ENCODE assay signal across 16 cellular contexts in the genomic region with DNA sequence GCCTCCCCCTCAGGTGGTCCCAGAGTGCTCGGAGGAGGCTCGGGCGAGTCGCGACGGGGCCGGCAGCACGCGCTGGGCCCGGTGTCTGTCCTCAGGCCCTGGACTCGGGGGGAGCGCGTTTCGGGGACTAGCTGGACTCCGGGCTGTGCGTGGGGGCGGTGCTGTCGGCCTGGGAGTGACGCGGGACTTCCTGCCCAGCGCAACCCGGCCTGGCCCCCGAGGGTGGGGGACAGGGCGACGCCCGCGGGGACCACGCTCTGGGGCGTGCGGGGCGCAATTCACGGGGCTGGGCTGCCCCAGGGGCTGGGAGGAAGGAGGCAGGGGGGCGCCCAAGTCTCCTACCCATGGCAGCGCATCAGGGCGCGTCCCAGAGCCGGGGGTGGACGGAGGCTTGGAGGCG. TPM values are rescaled to one million over a fixed set of nuclear protein-coding genes. Genes with fewer than 3 reads are reported as not detected.
DNase-seq lines count a peak whose midpoint lies in the region; ATAC-seq and TF ChIP-seq lines count a peak whose summit lies in the region.
"Had no signal": no experiment of that assay in that cellular context is flagged by ENCODE, and none has a peak within 500 bp of the region (broad histone marks: within the 10 kb centered on the region; RNA-seq: fewer than 3 reads in every experiment).

No MANE protein-coding gene starts in this region.

- peaks cover 17% of the 10 kb centered on the region for H3K4me1 ChIP-seq in GM23338 (ENCODE audit: insufficient read depth)
- no peaks in the 10 kb centered on the region for H3K4me1 ChIP-seq in psoas muscle

- H3K27me3 ChIP-seq in GM23338 (ENCODE audit: insufficient read depth), result peaks cover 68% of the 10 kb centered on the region
- H3K27me3 ChIP-seq in psoas muscle (ENCODE audit: insufficient read depth in 3 of 3, low read length in 2 of 3), result peaks cover 12 to 92% (median 38%) of the 10 kb centered on the region in 3 donors

- TF ChIP-seq CTCF in GM23338 (conservative IDR thresholded peaks at IDR 0.05; ENCODE audit: low read depth in 2 of 2) (no peak), psoas muscle (IDR thresholded peaks at IDR 0.05) (no peak)

- intact Hi-C loops in left ventricle myocardium superior (cut with micrococcal nuclease) (no loop called here), psoas muscle (cut with DNase I) (no loop called here)

- no peaks in the 10 kb centered on the region for H3K36me3 ChIP-seq in GM23338 (ENCODE audit: insufficient read depth)
- H3K36me3 ChIP-seq in psoas muscle (ENCODE audit: insufficient read depth in 1 of 2, low read depth in 1 of 2), result no peaks in the 10 kb centered on the region
- H3K36me3 ChIP-seq: MG63 had no signal

- H2AFZ ChIP-seq in GM23338, result 0 out of 2 replicates have a peak overlapping the region, but pooled peaks have one; percentile 18

- peaks cover 4% of the 10 kb centered on the region; the same call in 1 of the 2 replicates for H3K79me2 ChIP-seq in GM23338 (replicated peaks; ENCODE audit: insufficient read depth)

- no peak overlapping the region for H3K27ac ChIP-seq in GM23338 (ENCODE audit: low read depth)
- no peak overlapping the region for H3K27ac ChIP-seq in psoas muscle
- H3K27ac ChIP-seq: VCaP had no signal

- CTCF ChIA-PET in T-cell (lab: Charles Lee), result no interaction called here

- WGBS in psoas muscle, 3 donors, result 2 to 4% (median 2%) methylated on average over 24 to 39 of the region's 39 CpGs

- H3K9me3 Mint-ChIP-seq in GM23338 (peaks cover 4% of the 10 kb centered on the region; the same call in 2 of the 3 replicates), T-cell (no peaks in the 10 kb centered on the region)

- H3F3A ChIP-seq in GM23338 (replicated peaks; ENCODE audit: low read depth), result peaks cover 8% of the 10 kb centered on the region; the same call in 1 of the 2 replicates

- 0 out of 2 replicates have a peak, but pooled peaks cover 3% of the 10 kb centered on the region for H3K9me2 ChIP-seq in GM23338 (ENCODE audit: insufficient read depth)

- H4K20me1 ChIP-seq in GM23338 (replicated peaks; ENCODE audit: insufficient read depth), result no peaks in the 10 kb centered on the region; the same call in 1 of the 2 replicates

- no peaks in the 10 kb centered on the region for H3K9me3 ChIP-seq in psoas muscle
- H3K9me3 ChIP-seq: MG63 had no signal

- H3K36me3 Mint-ChIP-seq in GM23338 (ENCODE audit: low read depth) (peaks cover 8% of the 10 kb centered on the region; the same call in 2 of the 3 replicates), T-cell (no peaks in the 10 kb centered on the region)

- H3K4me3 Mint-ChIP-seq in GM23338 (peak overlapping the region; percentile 50; the same call in 2 of the 3 replicates), T-cell (peak overlapping the region; percentile 44 to 67 (median 63))

- peak overlapping the region; percentile 85 for H3K4me2 ChIP-seq in GM23338

- no peak for DNase-seq in GM23338 (ENCODE audit: low spot score)
- DNase-seq in T-cell, result no peak
- peak; percentile 62 for DNase-seq in left ventricle myocardium superior
- DNase-seq in psoas muscle, result no peak
- DNase-seq in cerebellum (ENCODE audit: low spot score), result no peak
- DNase-seq: activated effector memory CD4-positive, alpha-beta T cell treated with Interleukin-2 at 50 U/mL for 16 hours; MG63; SHP77; stimulated activated CD4-positive, alpha-beta T cell treated with anti-CD3 and anti-CD28 coated beads, Interleukin-2, amount 100 ng/mL, for 48 hours had no signal

- H3K4me3 ChIP-seq in GM23338, result peak overlapping the region; percentile 66
- peak overlapping the region; percentile 47 for H3K4me3 ChIP-seq in psoas muscle
- H3K4me3 ChIP-seq: MG63 had no signal

- peaks cover 68% of the 10 kb centered on the region for H3K27me3 Mint-ChIP-seq in GM23338 (ENCODE audit: insufficient read depth, low read depth, poor library complexity)
- H3K27me3 Mint-ChIP-seq in T-cell, result peaks cover 27 to 61% of the 10 kb centered on the region in 2 donors

- H3K4me1 Mint-ChIP-seq in GM23338 (peaks cover 20% of the 10 kb centered on the region), T-cell (peaks cover 0 to 19% (median 11%) of the 10 kb centered on the region in 3 donors)

- H3K27ac Mint-ChIP-seq in GM23338, result no peak overlapping the region
- no peak overlapping the region for H3K27ac Mint-ChIP-seq in T-cell

- ATAC-seq in GM23338 (no peak), T-cell (replicated peaks in 1 of 4) (peak in 3 of 4 experiments; percentile 14 to 40 (median 21)), left ventricle myocardium superior (peak; percentile 52), psoas muscle (no peak), HG03432 (IDR thresholded peaks at IDR 0.05; ENCODE audit: unreplicated experiment) (no peak), GM18517 (IDR thresholded peaks at IDR 0.05; ENCODE audit: unreplicated experiment) (no peak), HG03565 (IDR thresholded peaks at IDR 0.05; ENCODE audit: unreplicated experiment) (no peak)

- POLR2A ChIA-PET in T-cell (lab: Charles Lee), result no interaction called here

TF ChIP-seq in GM23338, 12 proteins besides CTCF, POLR2A, EP300 and RAD21 (continues in another document):
- no peak for TF ChIP-seq POLR2AphosphoS5 (IDR thresholded peaks at IDR 0.05; ENCODE audit: low read depth)
- no peak for TF ChIP-seq JUNB (IDR thresholded peaks at IDR 0.05; ENCODE audit: unreplicated experiment)

RNA-seq across cellular contexts. Expression of gene VENTX, which starts 2.4 kb away (rescaled TPM):
- 6.3 and 8.1 TPM in 2 replicates for total RNA-seq in GM23338 (2014; rRNA removed; shearing (Covaris generic))
- 4.8 and 5.1 TPM in 2 replicates for polyA plus RNA-seq in GM23338 (2016; fragmentation: Nextera tagmentation; extraction: Ambion mirVana)
- total RNA-seq in T-cell, result under 1 TPM in 3 of 5 donors, not detected in 2; 0.12 to 0.13 (median 0.12) TPM
- total RNA-seq in left ventricle myocardium superior, result 0.99 TPM
- total RNA-seq in psoas muscle, result under 1 TPM; 0.21 to 0.32 (median 0.27) TPM
- under 1 TPM; 0.03 to 0.34 (median 0.13) TPM for polyA plus RNA-seq in psoas muscle
- 0.09 TPM for total RNA-seq in cerebellum
- total RNA-seq: chondrocyte, NCI-H460 had no signal
- polyA plus RNA-seq: keratinocyte had no signal

RNA-seq across cellular contexts. Expression of gene UTF1, which starts 5.2 kb away (rescaled TPM):
- 7.7 and 12.2 TPM in 2 replicates for total RNA-seq in GM23338 (2014; rRNA removed; shearing (Covaris generic))
- polyA plus RNA-seq in GM23338 (2016; fragmentation: Nextera tagmentation; extraction: Ambion mirVana) (51.4 and 55.7 TPM in 2 replicates), psoas muscle (not detected)
- total RNA-seq in T-cell (under 1 TPM in 1 of 5 donors, not detected in 4; 0.23 TPM), left ventricle myocardium superior (not detected), psoas muscle (not detected), cerebellum (not detected)
- total RNA-seq: chondrocyte, NCI-H460 had no signal
- polyA plus RNA-seq: keratinocyte had no signal

RNA-seq across cellular contexts. Expression of gene ADAM8, which starts 41.4 kb away (rescaled TPM):
- 5.5 and 7.4 TPM in 2 replicates for total RNA-seq in GM23338 (2014; rRNA removed; shearing (Covaris generic))
- polyA plus RNA-seq in GM23338 (2016; fragmentation: Nextera tagmentation; extraction: Ambion mirVana) (1.9 and 2.1 TPM in 2 replicates), psoas muscle (under 1 TPM; 0.21 to 0.94 (median 0.29) TPM)
- total RNA-seq in T-cell (100 to 1,000 TPM in 3 of 5 donors, 10 to 100 TPM in 2; 80.5 to 142 (median 107) TPM), left ventricle myocardium superior (2.4 TPM), psoas muscle (1 to 10 TPM; 2.2 to 2.8 (median 2.5) TPM), cerebellum (1.6 TPM)

Comparison
In these comparisons a context has a peak if more than half of its experiments do, and no peak if none do; other contexts are left out.
1. ATAC-seq: peak in T-cell (3 of 4) and left ventricle myocardium superior (single experiment); none in GM23338 (single experiment), psoas muscle (0 of 4), HG03432 (single experiment), GM18517 (single experiment) and HG03565 (single experiment).